Comparison of ENCODE assay signal across 8 cellular contexts in the genomic region with DNA sequence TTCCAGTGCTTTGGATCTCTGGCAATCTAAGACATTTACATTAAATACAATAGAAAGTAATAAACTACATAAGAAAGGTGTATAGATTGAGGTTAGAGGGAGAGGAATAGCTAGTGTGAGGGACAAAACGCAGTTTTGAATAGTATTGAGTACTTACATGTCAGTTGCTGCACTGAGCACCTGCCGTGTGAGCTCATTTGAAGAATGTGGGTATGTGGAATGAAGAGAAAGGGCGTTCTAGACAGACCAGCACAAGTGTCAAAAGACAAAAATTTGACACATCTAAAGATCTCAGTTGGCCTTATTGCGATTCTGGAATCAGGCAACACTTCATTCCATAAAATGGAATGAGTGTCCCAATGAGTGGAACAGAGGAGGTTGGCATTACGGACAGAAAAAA. TPM values are rescaled to one million over a fixed set of nuclear protein-coding genes. Genes with fewer than 3 reads are reported as not detected.
DNase-seq lines count a peak whose midpoint lies in the region; ATAC-seq and TF ChIP-seq lines count a peak whose summit lies in the region.

No MANE protein-coding gene starts in this region.

- DNase-seq in H7 = peak; percentile 4
- DNase-seq in SJCRH30 = peak; percentile 27 to 50
- no peak for DNase-seq in esophagus squamous epithelium (lab: John Stamatoyannopoulos, UW)
- no peak for DNase-seq in gastrocnemius medialis
- DNase-seq in DMS 273 treated with DMSO at 0.1 percent for 48 hours (lab: John Stamatoyannopoulos, UW) = no peak
- no peak for DNase-seq in ecto neural progenitor cell (ENCODE audit: low spot score)
- no peak for DNase-seq in mucosa of gallbladder (ENCODE audit: low spot score)
- no peak for DNase-seq in C1 segment of cervical spinal cord (lab: John Stamatoyannopoulos, UW)

- in situ Hi-C loops in gastrocnemius medialis (cut with MboI; ENCODE audit: low sequenced_read_pairs in 4 of 4) = loop anchor here in 1 of 4 donors (25.0 kb wide), 1 partner anchor 1358 kb away; no protein-coding TSS in a partner anchor

- intact Hi-C loops in esophagus squamous epithelium (cut with DNase I) (no loop called here), gastrocnemius medialis (cut with DNase I; ENCODE audit: low total_unique reads) (loop anchor here (5.0 kb wide), 1 partner anchor 43 kb away; no protein-coding TSS in a partner anchor)

- H3K27ac ChIP-seq in SJCRH30 (peak overlapping the region; percentile 89), esophagus squamous epithelium (peak overlapping the region; percentile 93 to 98 (median 97)), gastrocnemius medialis (peak overlapping the region; percentile 89 to 99 (median 96))

- H3K27me3 ChIP-seq in H7 (ENCODE audit: control insufficient read depth, insufficient read depth, low read length) (no peaks in the 10 kb centered on the region), SJCRH30 (no peaks in the 10 kb centered on the region), esophagus squamous epithelium (no peaks in the 10 kb centered on the region), gastrocnemius medialis (no peaks in the 10 kb centered on the region)

- 53 to 79% methylated on average over 5 of the region's 5 CpGs for WGBS in esophagus squamous epithelium, 2 donors

- no peaks in the 10 kb centered on the region; the same call in 1 of the 2 replicates for H3K36me3 ChIP-seq in H7 (replicated peaks; ENCODE audit: control insufficient read depth, insufficient read depth, low read length)
- no peaks in the 10 kb centered on the region for H3K36me3 ChIP-seq in SJCRH30
- peaks cover 0 to 2% (median 0%) of the 10 kb centered on the region in 3 donors for H3K36me3 ChIP-seq in esophagus squamous epithelium
- no peaks in the 10 kb centered on the region for H3K36me3 ChIP-seq in gastrocnemius medialis

- ATAC-seq in gastrocnemius medialis = no peak

- H3K4me3 ChIP-seq in H7 (ENCODE audit: insufficient read depth, low read depth, low read length) (peak overlapping the region; percentile 69), SJCRH30 (peak overlapping the region; percentile 75), esophagus squamous epithelium (peak overlapping the region; percentile 66 to 97 (median 88)), gastrocnemius medialis (peak overlapping the region; percentile 91 to 97 (median 93))

- TF ChIP-seq POLR2A in esophagus squamous epithelium (IDR thresholded peaks at IDR 0.05) (no peak), gastrocnemius medialis (IDR thresholded peaks at IDR 0.05) (no peak)

- TF ChIP-seq CTCF in esophagus squamous epithelium (IDR thresholded peaks at IDR 0.05) (no peak), gastrocnemius medialis (IDR thresholded peaks at IDR 0.05 in 4 of 5, conservative IDR thresholded peaks at IDR 0.05 in 1 of 5) (no peak)

- H3K9me3 ChIP-seq in SJCRH30 (replicated peaks) = no peaks in the 10 kb centered on the region
- no peaks in the 10 kb centered on the region for H3K9me3 ChIP-seq in esophagus squamous epithelium
- no peaks in the 10 kb centered on the region for H3K9me3 ChIP-seq in gastrocnemius medialis

- peaks cover 13% of the 10 kb centered on the region for H3K4me1 ChIP-seq in SJCRH30
- peaks cover 7 to 50% (median 29%) of the 10 kb centered on the region in 3 donors for H3K4me1 ChIP-seq in esophagus squamous epithelium
- peaks cover 26 to 40% of the 10 kb centered on the region in 2 donors for H3K4me1 ChIP-seq in gastrocnemius medialis

RNA-seq across cellular contexts. Expression of a gene that starts 0.8 kb away (rescaled TPM):
- total RNA-seq in H7 (2014; rRNA removed; shearing (Covaris generic)) = 45.8 and 56.4 TPM in 2 replicates
- 37.4 and 42.4 TPM in 2 replicates for total RNA-seq in SJCRH30 (2014; rRNA removed; shearing (Covaris generic))
- total RNA-seq in esophagus squamous epithelium (10 to 100 TPM in 3 of 4 donors, 1 to 10 TPM in 1; 7.0 to 35.9 (median 19.9) TPM), gastrocnemius medialis (10 to 100 TPM in 3 of 4 donors, 1 to 10 TPM in 1; 5.8 to 19.0 (median 14.3) TPM), mucosa of gallbladder (47.7 TPM)

Comparison
In these comparisons a context has a peak if more than half of its experiments do, and no peak if none do; other contexts are left out.
1. DNase-seq: peak in H7 (single experiment) and SJCRH30 (2 of 2); none in esophagus squamous epithelium (single experiment), gastrocnemius medialis (0 of 2), DMS 273 treated with DMSO at 0.1 percent for 48 hours (single experiment), ecto neural progenitor cell (single experiment), mucosa of gallbladder (single experiment) and C1 segment of cervical spinal cord (0 of 14).
2. Peak in every context shown above with its lines, with median percentiles within 50 percentile points of each other: H3K4me3 ChIP-seq and H3K27ac ChIP-seq.